1 cellular context compared by ENCODE assay signal in genomic region chr10:110567201-110568054, GRCh38.
TF ChIP-seq lines count a peak whose summit lies in the region.

SMC3 (plus strand) TSS chr10:110567695; CDS start chr10:110567817, 122 bp downstream.

TF ChIP-seq in HepG2, 621 proteins besides CTCF, POLR2A, EP300 and RAD21 (continued from another document and continues in another):
- TF ChIP-seq ZBTB39 (CRISPR knock-in tag; IDR thresholded peaks at IDR 0.05) (no peak), CSRNP1 (CRISPR knock-in tag; IDR thresholded peaks at IDR 0.05) (peak; percentile 91), ZNF768 (CRISPR knock-in tag; IDR thresholded peaks at IDR 0.05) (peak; percentile 36), ZNF589 (CRISPR knock-in tag; conservative IDR thresholded peaks at IDR 0.05) (peak; percentile 80; the same call in 1 of the 2 replicates), MLX (CRISPR knock-in tag; IDR thresholded peaks at IDR 0.05) (peak; percentile 66; the same call in 1 of the 2 replicates), NR2F6 (IDR thresholded peaks at IDR 0.05) (0 out of 2 replicates have a peak, but pooled peaks have one; percentile 21), NR2F6 (CRISPR knock-in tag; IDR thresholded peaks at IDR 0.05) (peak; percentile 62), RAD51 (IDR thresholded peaks at IDR 0.05; ENCODE audit: borderline replicate concordance) (peak; percentile 60), ZNF773 (CRISPR knock-in tag; IDR thresholded peaks at IDR 0.05; ENCODE audit: borderline replicate concordance) (peak; percentile 74; the same call in 1 of the 2 replicates), DNMT1 (CRISPR knock-in tag; IDR thresholded peaks at IDR 0.05) (no peak), MLXIP (CRISPR knock-in tag; IDR thresholded peaks at IDR 0.05; ENCODE audit: borderline replicate concordance) (peak; percentile 74), E2F1 (CRISPR knock-in tag; IDR thresholded peaks at IDR 0.05) (peak; percentile 99), ZNF180 (CRISPR knock-in tag; IDR thresholded peaks at IDR 0.05; ENCODE audit: borderline replicate concordance, low read depth) (0 out of 2 replicates have a peak, but pooled peaks have one; percentile 54), SRY (CRISPR knock-in tag; IDR thresholded peaks at IDR 0.05) (peak; percentile 68; the same call in 1 of the 2 replicates), CBX2 (IDR thresholded peaks at IDR 0.05; ENCODE audit: low read depth, low read length) (no peak), CBX2 (CRISPR knock-in tag; IDR thresholded peaks at IDR 0.05; ENCODE audit: low read depth) (no peak; the same call in 1 of the 2 replicates), FLYWCH1 (CRISPR knock-in tag; IDR thresholded peaks at IDR 0.05) (peak; percentile 94), ZNF251 (CRISPR knock-in tag; IDR thresholded peaks at IDR 0.05) (no peak), RBFOX2 (IDR thresholded peaks at IDR 0.05; ENCODE audit: low read depth, low read length) (peak; percentile 93), KLF11 (CRISPR knock-in tag; IDR thresholded peaks at IDR 0.05) (peak; percentile 78; the same call in 1 of the 2 replicates), HNF1B (CRISPR knock-in tag; IDR thresholded peaks at IDR 0.05) (peak; percentile 56), FOSL1 (CRISPR knock-in tag; IDR thresholded peaks at IDR 0.05; ENCODE audit: borderline replicate concordance) (no peak; the same call in 1 of the 2 replicates), ZNF879 (CRISPR knock-in tag; IDR thresholded peaks at IDR 0.05) (peak; percentile 84; the same call in 1 of the 2 replicates), MXD4 (CRISPR knock-in tag; IDR thresholded peaks at IDR 0.05) (peak; percentile 87), ZHX2 (IDR thresholded peaks at IDR 0.05; ENCODE audit: low read depth) (peak; percentile 90), ZHX2 (CRISPR knock-in tag; IDR thresholded peaks at IDR 0.05; ENCODE audit: borderline replicate concordance) (no peak), GMEB1 (CRISPR knock-in tag; IDR thresholded peaks at IDR 0.05; ENCODE audit: borderline replicate concordance) (peak; percentile 78), ZBTB46 (CRISPR knock-in tag; IDR thresholded peaks at IDR 0.05; ENCODE audit: borderline replicate concordance) (no peak), E2F5 (CRISPR knock-in tag; conservative IDR thresholded peaks at IDR 0.05) (peak; percentile 97), MED8 (CRISPR knock-in tag; IDR thresholded peaks at IDR 0.05; ENCODE audit: insufficient replicate concordance) (no peak)
